ENCODE assay signal across 1 cellular context in genomic region chr5:10461041-10461440, GRCh38.
TF ChIP-seq lines count a peak whose summit lies in the region.

No MANE protein-coding gene starts in this region.

TF ChIP-seq in H1, 55 proteins besides CTCF, POLR2A, EP300 and RAD21 (continued from another document):
- TF ChIP-seq CBX8 (IDR thresholded peaks at IDR 0.05; ENCODE audit: borderline replicate concordance, low read depth, low read length) (no peak), BRCA1 (IDR thresholded peaks at IDR 0.05; ENCODE audit: low read depth, low read length) (no peak), JUN (IDR thresholded peaks at IDR 0.05; ENCODE audit: low read depth, low read length) (no peak), TAF1 (IDR thresholded peaks at IDR 0.05; ENCODE audit: low read depth, low read length) (no peak), ATF2 (IDR thresholded peaks at IDR 0.05; ENCODE audit: low read length) (no peak), HDAC6 (IDR thresholded peaks at IDR 0.05; ENCODE audit: low read depth, low read length) (no peak)
